26 cellular contexts compared by ENCODE assay signal in the genomic region with DNA sequence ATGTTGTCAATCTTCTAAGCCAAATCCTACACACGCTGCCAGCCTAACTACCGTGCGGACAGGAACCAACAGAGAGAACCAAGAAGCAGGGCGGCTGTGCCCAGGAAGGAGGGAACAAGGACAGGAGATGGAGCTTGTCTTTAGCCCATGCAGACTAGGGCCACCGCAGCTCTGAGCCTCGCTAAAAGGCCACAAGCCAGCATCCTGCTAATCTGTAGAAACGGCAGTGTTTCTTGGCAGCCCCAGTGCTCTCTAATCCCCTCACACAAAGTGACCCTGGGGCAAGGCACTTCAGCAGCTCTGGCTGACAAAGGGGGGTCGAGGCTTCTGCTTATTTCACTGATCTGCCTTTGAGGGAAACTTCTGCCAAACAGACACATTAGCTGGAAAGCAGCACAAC. TPM values are rescaled to one million over a fixed set of nuclear protein-coding genes. Genes with fewer than 3 reads are reported as not detected.
A peak's percentile ranks its signal among the peaks of the same experiment; 100 is the strongest.
DNase-seq lines count a peak whose midpoint lies in the region; TF ChIP-seq lines count a peak whose summit lies in the region.
"Had no signal": no experiment of that assay in that cellular context is flagged by ENCODE, and none has a peak within 500 bp of the region (broad histone marks: within the 10 kb centered on the region; RNA-seq: fewer than 3 reads in every experiment).

No MANE protein-coding gene starts in this region.

- TF ChIP-seq CTCF in retinal pigment epithelial cell (conservative IDR thresholded peaks at IDR 0.05; ENCODE audit: low read depth, low read length), result no peak

- peaks cover 41% of the 10 kb centered on the region for H3K36me3 ChIP-seq in ectodermal cell (ENCODE audit: control insufficient read depth, insufficient read depth, low read length)
- H3K36me3 ChIP-seq: brain microvascular endothelial cell, MG63, right lobe of liver, tibial nerve had no signal

- no peaks in the 10 kb centered on the region for H3K9me3 ChIP-seq in ectodermal cell (ENCODE audit: control insufficient read depth, low read length)
- H3K9me3 ChIP-seq: HAP-1, MG63, right lobe of liver, tibial nerve had no signal

- H3K4me3 ChIP-seq in ectodermal cell (ENCODE audit: insufficient read depth, low read depth, low read length), result no peak overlapping the region
- H3K4me3 ChIP-seq in retinal pigment epithelial cell (ENCODE audit: low read length), result no peak overlapping the region
- H3K4me3 ChIP-seq: HAP-1, MG63, right lobe of liver, tibial nerve had no signal

- peak overlapping the region; percentile 2 for H3K27ac ChIP-seq in ectodermal cell (ENCODE audit: insufficient read depth, low read depth, low read length, poor library complexity, severe bottlenecking)
- H3K27ac ChIP-seq: brain microvascular endothelial cell, KMS-11, right lobe of liver, tibial nerve had no signal

- 47 to 57% methylated on average over 8 of the region's 8 CpGs for WGBS in ectodermal cell, 2 experiments

- peak; percentile 24 for DNase-seq in ELF-1 (ENCODE audit: low read depth, low spot score)
- peak; percentile 83 for DNase-seq in NCI-H82 (lab: John Stamatoyannopoulos, UW)
- peak; percentile 41 for DNase-seq in retinal pigment epithelial cell (ENCODE audit: low read depth)
- no peak for DNase-seq in activated naive CD4-positive, alpha-beta T cell (lab: John Stamatoyannopoulos, UW)
- DNase-seq in DMS53 (lab: John Stamatoyannopoulos, UW), result no peak
- DNase-seq in anterior cingulate cortex (lab: John Stamatoyannopoulos, UW), result no peak
- DNase-seq: activated CD4-positive, alpha-beta T cell treated with anti-CD3 and anti-CD28 coated beads for 48 hours; activated naive CD4-positive, alpha-beta T cell treated with anti-CD3 and anti-CD28 coated beads for 36 hours; activated T-cell treated with anti-CD3 and anti-CD28 coated beads, Interleukin-2, amount 50 U/mL, for 48 hours; brain microvascular endothelial cell; cerebellar nuclear complex; MG63; NCI-H1417; NCI-H2081; NCI-H2227 treated with DMSO at 0.1 percent for 48 hours; NCI-H526; right lobe of liver; SHP77; stimulated activated CD4-positive, alpha-beta T cell treated with anti-CD3 and anti-CD28 coated beads, Interleukin-4, amount 100 ng/mL, for 24 hours had no signal

- H3K27me3 ChIP-seq in ectodermal cell (ENCODE audit: control insufficient read depth, insufficient read depth, low read length, poor library complexity, severe bottlenecking), result peaks cover 7% of the 10 kb centered on the region
- H3K27me3 ChIP-seq: MG63, right lobe of liver, tibial nerve had no signal

- peaks cover 44% of the 10 kb centered on the region for H3K4me1 ChIP-seq in ectodermal cell (ENCODE audit: control insufficient read depth, insufficient read depth, low read length)

RNA-seq across cellular contexts. Expression of gene COL2A1, which starts 12.7 kb away (rescaled TPM):
- 261 TPM for polyA plus RNA-seq in ectodermal cell (2013, experiment 1 of 4)
- 239 TPM for polyA plus RNA-seq in ectodermal cell (2013, experiment 2 of 4)
- 164 TPM for polyA plus RNA-seq in ectodermal cell (2013, experiment 3 of 4)
- 184 TPM for polyA plus RNA-seq in ectodermal cell (2013, experiment 4 of 4)
- polyA plus RNA-seq: AG04450, BJ, endothelial cell of umbilical vein had no signal

RNA-seq across cellular contexts. Expression of gene TMEM106C, which starts 28.2 kb away (rescaled TPM):
- polyA plus RNA-seq in ectodermal cell (2013, experiment 1 of 4), result 66.0 TPM
- 60.7 TPM for polyA plus RNA-seq in ectodermal cell (2013, experiment 2 of 4)
- polyA plus RNA-seq in ectodermal cell (2013, experiment 3 of 4), result 66.7 TPM
- polyA plus RNA-seq in ectodermal cell (2013, experiment 4 of 4), result 79.2 TPM

Comparison
In these comparisons a context has a peak if more than half of its experiments do, and no peak if none do; other contexts are left out.
1. DNase-seq: peak in ELF-1 (single experiment), NCI-H82 (single experiment) and retinal pigment epithelial cell (single experiment); none in activated naive CD4-positive, alpha-beta T cell (0 of 4), DMS53 (single experiment) and anterior cingulate cortex (0 of 58).